Comparison of ENCODE assay signal across 1 cellular context in genomic region chr5:177442066-177442836, GRCh38.
TF ChIP-seq lines count a peak whose summit lies in the region.

No MANE protein-coding gene starts in this region.

TF ChIP-seq in IMR-90, 13 proteins besides CTCF, POLR2A, EP300 and RAD21:
- TF ChIP-seq MAZ (IDR thresholded peaks at IDR 0.05; ENCODE audit: borderline replicate concordance, low read depth, low read length) (no peak), ELK1 (IDR thresholded peaks at IDR 0.05; ENCODE audit: borderline replicate concordance, low read depth, low read length) (no peak), FOS (IDR thresholded peaks at IDR 0.05; ENCODE audit: low read depth, low read length) (no peak), RFX5 (IDR thresholded peaks at IDR 0.05; ENCODE audit: low read depth, low read length) (no peak), NFE2L2 (IDR thresholded peaks at IDR 0.05; ENCODE audit: low read depth, low read length) (no peak), MAFK (IDR thresholded peaks at IDR 0.05; ENCODE audit: low read depth, low read length) (no peak), USF2 (IDR thresholded peaks at IDR 0.05; ENCODE audit: low read depth, low read length) (no peak), SMC3 (IDR thresholded peaks at IDR 0.05; ENCODE audit: low read depth, low read length) (no peak), MXI1 (IDR thresholded peaks at IDR 0.05; ENCODE audit: borderline replicate concordance, low read depth, low read length) (no peak), CEBPB (IDR thresholded peaks at IDR 0.05; ENCODE audit: low read depth, low read length) (no peak), BHLHE40 (IDR thresholded peaks at IDR 0.05; ENCODE audit: low read depth, low read length) (no peak), CHD1 (IDR thresholded peaks at IDR 0.05; ENCODE audit: low read depth, low read length) (no peak), RCOR1 (IDR thresholded peaks at IDR 0.05; ENCODE audit: insufficient replicate concordance, low read length) (no peak)
